In the genomic region with DNA sequence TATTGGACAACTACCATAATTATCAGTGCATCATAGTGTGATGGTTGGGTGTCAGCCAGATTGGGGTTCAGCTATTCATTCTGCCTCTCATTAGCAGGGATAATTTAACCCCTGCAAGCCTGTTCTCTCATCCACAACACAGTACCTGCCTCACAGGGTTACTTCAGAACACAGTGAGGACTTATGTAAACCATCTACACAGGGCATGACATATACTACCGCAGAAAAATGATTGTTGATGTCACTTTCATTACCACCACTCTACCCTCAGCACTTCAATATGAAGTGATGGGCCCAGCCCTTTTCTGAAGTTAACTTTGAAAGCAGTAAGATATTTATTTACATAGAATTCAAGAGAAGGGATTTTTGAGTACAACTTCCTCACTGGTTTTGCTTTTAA, we compare ENCODE assay signal across 1 cellular context.
TF ChIP-seq lines count a peak whose summit lies in the region.

No MANE protein-coding gene starts in this region.

TF ChIP-seq in HEK293, 187 proteins besides CTCF, POLR2A, EP300 and RAD21 (continued from another document):
- TF ChIP-seq ZBTB11 (tag by site-specific recombination; conservative IDR thresholded peaks at IDR 0.05; ENCODE audit: low read depth) (no peak), ZFP69B (tag by site-specific recombination; IDR thresholded peaks at IDR 0.05) (0 out of 2 replicates have a peak, but pooled peaks have one; percentile 24), YY2 (tag by site-specific recombination; IDR thresholded peaks at IDR 0.05) (no peak), ZSCAN30 (tag by site-specific recombination; IDR thresholded peaks at IDR 0.05) (no peak), FEZF1 (tag by site-specific recombination; IDR thresholded peaks at IDR 0.05) (no peak), WT1 (tag by site-specific recombination; IDR thresholded peaks at IDR 0.05) (0 out of 2 replicates have a peak, but pooled peaks have one; percentile 10), GLI4 (tag by site-specific recombination; IDR thresholded peaks at IDR 0.05) (no peak), ZFP37 (tag by site-specific recombination; IDR thresholded peaks at IDR 0.05) (no peak), ZNF132 (tag by site-specific recombination; IDR thresholded peaks at IDR 0.05; ENCODE audit: borderline replicate concordance) (no peak), ZNF707 (tag by site-specific recombination; IDR thresholded peaks at IDR 0.05) (no peak), ZNF560 (tag by site-specific recombination; IDR thresholded peaks at IDR 0.05; ENCODE audit: borderline replicate concordance) (no peak), ZNF658 (tag by site-specific recombination; IDR thresholded peaks at IDR 0.05) (no peak), ZNF561 (tag by site-specific recombination; IDR thresholded peaks at IDR 0.05; ENCODE audit: borderline replicate concordance) (no peak), ZEB2 (tag by site-specific recombination; IDR thresholded peaks at IDR 0.05) (no peak), ZNF23 (tag by site-specific recombination; IDR thresholded peaks at IDR 0.05; ENCODE audit: borderline replicate concordance) (no peak), ZNF174 (tag by site-specific recombination; IDR thresholded peaks at IDR 0.05) (no peak), ZNF350 (tag by site-specific recombination; IDR thresholded peaks at IDR 0.05) (no peak), HOXD13 (CRISPR knock-in tag; IDR thresholded peaks at IDR 0.05; ENCODE audit: borderline replicate concordance) (no peak)
- TF ChIP-seq, protein P1, sequence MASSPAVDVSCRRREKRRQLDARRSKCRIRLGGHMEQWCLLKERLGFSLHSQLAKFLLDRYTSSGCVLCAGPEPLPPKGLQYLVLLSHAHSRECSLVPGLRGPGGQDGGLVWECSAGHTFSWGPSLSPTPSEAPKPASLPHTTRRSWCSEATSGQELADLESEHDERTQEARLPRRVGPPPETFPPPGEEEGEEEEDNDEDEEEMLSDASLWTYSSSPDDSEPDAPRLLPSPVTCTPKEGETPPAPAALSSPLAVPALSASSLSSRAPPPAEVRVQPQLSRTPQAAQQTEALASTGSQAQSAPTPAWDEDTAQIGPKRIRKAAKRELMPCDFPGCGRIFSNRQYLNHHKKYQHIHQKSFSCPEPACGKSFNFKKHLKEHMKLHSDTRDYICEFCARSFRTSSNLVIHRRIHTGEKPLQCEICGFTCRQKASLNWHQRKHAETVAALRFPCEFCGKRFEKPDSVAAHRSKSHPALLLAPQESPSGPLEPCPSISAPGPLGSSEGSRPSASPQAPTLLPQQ (tag by site-specific recombination; IDR thresholded peaks at IDR 0.05): 0 out of 2 replicates have a peak, but pooled peaks have one; percentile 17
